Comparison of ENCODE assay signal across 6 cellular contexts in the genomic region with DNA sequence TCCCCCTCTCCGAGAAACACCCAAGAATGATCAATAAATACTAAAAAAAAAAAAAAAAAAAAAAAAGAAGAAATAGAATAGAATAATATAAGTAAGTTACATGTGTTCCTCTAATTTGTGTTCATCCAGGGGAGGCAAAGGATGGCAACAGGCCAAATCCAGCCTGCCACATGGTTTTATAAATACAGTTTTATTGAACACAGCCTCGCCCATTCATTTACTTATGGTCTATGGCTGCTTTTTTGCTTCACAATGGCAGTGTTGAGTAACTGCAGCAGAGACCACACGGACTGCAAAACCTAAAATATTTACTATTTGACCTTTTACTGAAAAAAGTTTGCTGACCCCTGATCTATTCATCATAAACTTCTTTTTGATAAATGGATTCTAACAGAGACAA. TPM values are rescaled to one million over a fixed set of nuclear protein-coding genes. Genes with fewer than 3 reads are reported as not detected.
"Had no signal": no experiment of that assay in that cellular context is flagged by ENCODE, and none has a peak within 500 bp of the region (broad histone marks: within the 10 kb centered on the region; RNA-seq: fewer than 3 reads in every experiment).

No MANE protein-coding gene starts in this region.

RNA-seq across cellular contexts. Expression of gene OR4E1, which starts 24.9 kb away (rescaled TPM):
- total RNA-seq: GM23338, H1, H9, HT-29, IMR-90, K562 had no signal
- polyA plus RNA-seq: GM23338, H1, IMR-90, K562 had no signal

RNA-seq across cellular contexts. Expression of gene OR4E2, which starts 44.9 kb away (rescaled TPM):
- total RNA-seq: GM23338, H1, H9, HT-29, IMR-90, K562 had no signal
- polyA plus RNA-seq: GM23338, H1, IMR-90, K562 had no signal
